ENCODE assay signal across 10 cellular contexts in genomic region chr6:142844065-142844755, GRCh38.
DNase-seq lines count a peak whose midpoint lies in the region; ATAC-seq and TF ChIP-seq lines count a peak whose summit lies in the region.
"Had no signal": no experiment of that assay in that cellular context is flagged by ENCODE, and none has a peak within 500 bp of the region (broad histone marks: within the 10 kb centered on the region; RNA-seq: fewer than 3 reads in every experiment).

No MANE protein-coding gene starts in this region.

- ATAC-seq in right cardiac atrium = no peak
- no peak for ATAC-seq in Right ventricle myocardium superior (ENCODE audit: poor library complexity)
- ATAC-seq in upper lobe of right lung = no peak
- no peak for ATAC-seq in GM18867 (IDR thresholded peaks at IDR 0.05; ENCODE audit: unreplicated experiment)

- no peak overlapping the region for H3K9ac ChIP-seq in OCI-LY3 (ENCODE audit: low read length)

- H3K27ac ChIP-seq in right cardiac atrium (ENCODE audit: low read length) = peak overlapping the region; percentile 24
- no peak overlapping the region for H3K27ac ChIP-seq in OCI-LY3 (ENCODE audit: low read length)
- peak overlapping the region; percentile 91 for H3K27ac ChIP-seq in epithelial cell of prostate
- H3K27ac ChIP-seq in upper lobe of right lung = peak overlapping the region; percentile 53

- H3K4me2 ChIP-seq in OCI-LY3 (ENCODE audit: low read length) = peak overlapping the region; percentile 66; the same call in 1 of the 2 replicates

- no peak for DNase-seq in right cardiac atrium
- DNase-seq in Right ventricle myocardium superior = no peak
- DNase-seq in epithelial cell of prostate (ENCODE audit: low read depth, low spot score) = no peak
- DNase-seq in upper lobe of right lung = no peak
- DNase-seq in activated gamma-delta T cell treated with Interleukin-2 at 50 U/mL for 16 hours = no peak
- DNase-seq in DMS153 treated with DMSO at 0.1 percent for 48 hours (lab: John Stamatoyannopoulos, UW; ENCODE audit: unreplicated experiment) = no peak
- DNase-seq: H9, MG63 had no signal

- H2AFZ ChIP-seq in OCI-LY3 (ENCODE audit: low read depth, low read length) = no peak overlapping the region

- H3K4me3 ChIP-seq in right cardiac atrium (ENCODE audit: low read length) = no peak overlapping the region
- no peak overlapping the region for H3K4me3 ChIP-seq in OCI-LY3 (ENCODE audit: low read length)
- H3K4me3 ChIP-seq in upper lobe of right lung = no peak overlapping the region
- H3K4me3 ChIP-seq: MG63 had no signal

- H3K4me1 ChIP-seq in right cardiac atrium (ENCODE audit: control insufficient read depth, insufficient read depth, low read length) (peaks cover 11% of the 10 kb centered on the region), OCI-LY3 (ENCODE audit: low read length) (peaks cover 54% of the 10 kb centered on the region), upper lobe of right lung (peaks cover 48% of the 10 kb centered on the region)

- intact Hi-C loops in right cardiac atrium (cut with DNase I) (loop anchor here in 2 of 4 donors (5.0 to 10.0 kb wide), 2 partner anchors 101 to 147 kb away; partner anchors contain the start of gene HIVEP2 (in 1 of the 2)), Right ventricle myocardium superior (cut with DNase I) (no loop called here), upper lobe of right lung (cut with DNase I) (no loop called here)

- H3K27me3 ChIP-seq in right cardiac atrium (ENCODE audit: control insufficient read depth, insufficient read depth) = no peaks in the 10 kb centered on the region
- H3K27me3 ChIP-seq in OCI-LY3 (ENCODE audit: low read depth, low read length) = no peaks in the 10 kb centered on the region
- H3K27me3 ChIP-seq in upper lobe of right lung = no peaks in the 10 kb centered on the region
- H3K27me3 ChIP-seq: MG63 had no signal

- 70% methylated on average over 6 of the region's 6 CpGs for WGBS in right cardiac atrium

- H3K9me3 ChIP-seq in right cardiac atrium (ENCODE audit: control insufficient read depth, low read length) = no peaks in the 10 kb centered on the region
- H3K9me3 ChIP-seq in OCI-LY3 (ENCODE audit: insufficient read depth, low read length) = no peaks in the 10 kb centered on the region
- no peaks in the 10 kb centered on the region for H3K9me3 ChIP-seq in upper lobe of right lung
- H3K9me3 ChIP-seq: MG63 had no signal

- H4K20me1 ChIP-seq in OCI-LY3 (ENCODE audit: insufficient read depth, low read length) = peaks cover 43% of the 10 kb centered on the region

- TF ChIP-seq CTCF in OCI-LY3 (IDR thresholded peaks at IDR 0.05; ENCODE audit: low read depth, low read length) (no peak), upper lobe of right lung (IDR thresholded peaks at IDR 0.05) (no peak)

- no peaks in the 10 kb centered on the region for H3K36me3 ChIP-seq in OCI-LY3 (replicated peaks; ENCODE audit: low read depth, low read length)
- H3K36me3 ChIP-seq in upper lobe of right lung = no peaks in the 10 kb centered on the region
- H3K36me3 ChIP-seq: MG63 had no signal

- 0 out of 2 replicates have a peak, but pooled peaks cover 6% of the 10 kb centered on the region for H3K79me2 ChIP-seq in OCI-LY3 (ENCODE audit: low read length)
